In the genomic region with DNA sequence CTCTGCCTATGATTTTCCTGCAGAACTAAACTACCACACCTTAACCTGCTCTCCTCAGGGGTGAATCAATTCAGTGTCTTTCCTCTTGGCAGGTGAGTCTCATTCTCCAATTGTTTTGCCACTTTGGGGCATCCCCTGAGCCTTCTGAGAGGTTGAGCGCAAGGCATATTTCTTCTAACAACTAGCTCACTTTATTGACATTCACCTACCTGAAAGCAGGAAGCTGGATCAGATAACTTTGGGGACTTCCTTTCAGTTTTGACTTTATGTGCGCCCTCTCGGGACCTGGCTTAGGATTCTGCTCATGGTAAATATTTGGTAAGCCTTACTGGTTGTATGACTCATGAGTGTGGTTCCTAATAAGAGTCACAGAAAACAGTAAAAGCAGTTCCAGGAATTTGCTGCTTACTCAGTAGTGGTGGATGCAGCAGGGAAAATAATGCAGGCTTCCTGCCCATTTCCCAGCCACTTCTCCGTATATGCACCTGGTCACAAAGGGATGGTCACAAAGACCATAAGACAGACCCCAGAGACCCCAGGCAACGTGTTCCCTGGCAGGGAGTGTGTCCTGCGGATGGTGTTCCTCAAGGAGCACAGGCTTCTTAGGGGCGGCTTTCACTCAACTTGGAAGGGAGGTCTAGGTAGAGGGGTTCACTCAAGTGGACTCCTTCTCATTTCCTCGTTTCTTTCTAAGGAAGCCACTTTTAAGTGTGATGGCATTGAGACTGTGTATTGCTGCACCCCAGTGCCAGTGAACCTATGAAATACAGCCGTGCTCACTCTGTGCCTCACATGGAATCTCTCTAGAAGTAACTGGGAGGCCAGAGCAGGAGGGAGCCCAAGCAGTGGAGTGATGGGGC, we compare ENCODE assay signal across 8 cellular contexts. TPM values are rescaled to one million over a fixed set of nuclear protein-coding genes. Genes with fewer than 3 reads are reported as not detected.
DNase-seq lines count a peak whose midpoint lies in the region; ATAC-seq and TF ChIP-seq lines count a peak whose summit lies in the region.

No MANE protein-coding gene starts in this region.

- peak overlapping the region; percentile 71 for H3K4me3 Mint-ChIP-seq in activated T-helper 17 cell treated with anti-CD3 and anti-CD28 coated beads, Interleukin-2, amount 50 U/mL, for 72 hours
- no peak overlapping the region for H3K4me3 Mint-ChIP-seq in type B pancreatic cell

- H3K4me1 Mint-ChIP-seq in activated T-helper 17 cell treated with anti-CD3 and anti-CD28 coated beads, Interleukin-2, amount 50 U/mL, for 72 hours: peaks cover 23% of the 10 kb centered on the region
- H3K4me1 Mint-ChIP-seq in type B pancreatic cell (ENCODE audit: unreplicated experiment): no peaks in the 10 kb centered on the region

- intact Hi-C loops in posterior vena cava (cut with DNase I): no loop called here

- H3K27me3 Mint-ChIP-seq in activated T-helper 17 cell treated with anti-CD3 and anti-CD28 coated beads, Interleukin-2, amount 50 U/mL, for 72 hours: peaks cover 3% of the 10 kb centered on the region
- H3K27me3 Mint-ChIP-seq in type B pancreatic cell: peaks cover 4% of the 10 kb centered on the region

- H3K9me3 Mint-ChIP-seq in activated T-helper 17 cell treated with anti-CD3 and anti-CD28 coated beads, Interleukin-2, amount 50 U/mL, for 72 hours: no peaks in the 10 kb centered on the region
- no peaks in the 10 kb centered on the region for H3K9me3 Mint-ChIP-seq in type B pancreatic cell

- no peaks in the 10 kb centered on the region for H3K36me3 Mint-ChIP-seq in activated T-helper 17 cell treated with anti-CD3 and anti-CD28 coated beads, Interleukin-2, amount 50 U/mL, for 72 hours (ENCODE audit: low read depth)
- H3K36me3 Mint-ChIP-seq in type B pancreatic cell: peaks cover 9% of the 10 kb centered on the region

- peak overlapping the region; percentile 80 for H3K27ac Mint-ChIP-seq in activated T-helper 17 cell treated with anti-CD3 and anti-CD28 coated beads, Interleukin-2, amount 50 U/mL, for 72 hours
- H3K27ac Mint-ChIP-seq in type B pancreatic cell: no peak overlapping the region

- TF ChIP-seq CTCF in type B pancreatic cell (conservative IDR thresholded peaks at IDR 0.05): no peak

- ATAC-seq in activated T-helper 17 cell treated with anti-CD3 and anti-CD28 coated beads, Interleukin-2, amount 50 U/mL, for 72 hours (replicated peaks): peak; percentile 84
- ATAC-seq in GM18519 (IDR thresholded peaks at IDR 0.05; ENCODE audit: low FRiP score, unreplicated experiment): no peak

- peak; percentile 89 for DNase-seq in EH (ENCODE audit: low read depth)
- DNase-seq in HS-5 (ENCODE audit: low read depth): peak; percentile 63
- DNase-seq in lung microvascular endothelial cell (ENCODE audit: low read depth in 2 of 2): peak; percentile 16 to 25
- no peak for DNase-seq in germinal center (ENCODE audit: low spot score)
- DNase-seq in type B pancreatic cell (ENCODE audit: extremely low spot score, unreplicated experiment): no peak
- DNase-seq in posterior vena cava (ENCODE audit: low spot score): no peak

RNA-seq across cellular contexts. Expression of a gene that starts 22.0 kb away (rescaled TPM):
- 100 to 1,000 TPM in 1 of 2 donors, 10 to 100 TPM in 1; 97.3 to 129 TPM for total RNA-seq in activated T-helper 17 cell treated with anti-CD3 and anti-CD28 coated beads, Interleukin-2, amount 50 U/mL, for 72 hours
- total RNA-seq in lung microvascular endothelial cell (0.44 and 2.0 TPM in 2 replicates), type B pancreatic cell (ENCODE audit: low replicate concordance) (0.55 and 0.72 TPM in 2 replicates), posterior vena cava (10 to 100 TPM; 10.8 to 20.1 TPM)

Comparison
In these comparisons a context has a peak if more than half of its experiments do, and no peak if none do; other contexts are left out.
1. DNase-seq: peak in EH (single experiment), HS-5 (single experiment) and lung microvascular endothelial cell (2 of 2); none in germinal center (single experiment), type B pancreatic cell (single experiment) and posterior vena cava (single experiment).
2. RNA of a gene that starts 22.0 kb away (total RNA-seq): 97.3 to 129 TPM in activated T-helper 17 cell treated with anti-CD3 and anti-CD28 coated beads, Interleukin-2, amount 50 U/mL, for 72 hours; 10.8 to 20.1 TPM in posterior vena cava, 0.44 to 2.0 TPM in lung microvascular endothelial cell and 0.55 to 0.72 TPM in type B pancreatic cell; every median in the first group is over 4 times any median in the second.